Comparison of ENCODE assay signal across 20 cellular contexts in the genomic region with DNA sequence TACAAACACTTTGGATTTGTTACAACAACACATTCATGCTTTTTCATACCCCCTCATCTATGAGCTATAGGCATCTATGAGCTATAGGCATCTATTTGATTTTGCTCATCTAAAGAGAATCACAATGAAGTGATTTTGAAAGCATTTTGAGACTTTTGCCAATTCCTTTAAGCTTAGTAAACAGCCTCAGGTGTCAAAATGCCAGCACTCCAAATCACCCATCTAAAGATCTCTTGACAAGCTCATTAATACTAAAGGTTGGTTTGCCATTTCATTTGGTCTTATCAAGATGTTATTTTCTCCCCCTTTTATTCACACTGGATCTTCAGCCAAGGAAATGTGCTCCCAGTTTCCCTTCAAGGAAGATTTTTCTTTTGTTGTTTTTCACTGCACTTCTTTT.
DNase-seq lines count a peak whose midpoint lies in the region; ATAC-seq and TF ChIP-seq lines count a peak whose summit lies in the region.
"Had no signal": no experiment of that assay in that cellular context is flagged by ENCODE, and none has a peak within 500 bp of the region (broad histone marks: within the 10 kb centered on the region; RNA-seq: fewer than 3 reads in every experiment).

No MANE protein-coding gene starts in this region.

- no peaks in the 10 kb centered on the region for H3K36me3 Mint-ChIP-seq in activated CD8-positive, alpha-beta T cell treated with anti-CD3 and anti-CD28 coated beads, Interleukin-2, amount 10 ng/mL, durations not matched to agents 7 days and 5 days (ENCODE audit: low read depth)
- H3K36me3 Mint-ChIP-seq: CD4-positive, alpha-beta memory T cell had no signal

- peak overlapping the region; percentile 61 for H3K27ac ChIP-seq in PC-3 (ENCODE audit: low read length)
- peak overlapping the region; percentile 50 to 76 (median 59) for H3K27ac ChIP-seq in esophagus muscularis mucosa (replicated peaks in 1 of 4)
- H3K27ac ChIP-seq in smooth muscle cell (ENCODE audit: low read depth) = peak overlapping the region; percentile 14
- no peak overlapping the region for H3K27ac ChIP-seq in substantia nigra (ENCODE audit: low read depth, low read length, poor library complexity, severe bottlenecking)
- H3K27ac ChIP-seq: spleen, vagina had no signal

- intact Hi-C loops in PC-3 (cut with micrococcal nuclease) (loop anchor here (1.0 to 5.0 kb wide), 2 partner anchors 121 to 162 kb away; partner anchors contain the start of gene METTL8), esophagus muscularis mucosa (cut with DNase I) (loop anchor here (10.0 kb wide), 1 partner anchor 143 kb away; no protein-coding TSS in a partner anchor)

- BruUV-seq in PC-3 (replicated peaks; lab: Mats Ljungman, UMichigan) = no TSS peak

- peaks cover 3% of the 10 kb centered on the region for H3K27me3 Mint-ChIP-seq in activated CD8-positive, alpha-beta T cell treated with anti-CD3 and anti-CD28 coated beads, Interleukin-2, amount 10 ng/mL, durations not matched to agents 7 days and 5 days (ENCODE audit: low read depth)
- H3K27me3 Mint-ChIP-seq: activated CD4-positive, alpha-beta T cell treated with anti-CD3 and anti-CD28 coated beads for 36 hours; activated T-cell treated with anti-CD3 and anti-CD28 coated beads, Interleukin-2, amount 50 U/mL, for 24 hours; CD4-positive, alpha-beta memory T cell had no signal

- no peaks in the 10 kb centered on the region for H3F3A ChIP-seq in PC-3 (ENCODE audit: low read length, unreplicated experiment)
- no peaks in the 10 kb centered on the region for H3F3A ChIP-seq in smooth muscle cell (ENCODE audit: low read depth)

- peaks cover 24% of the 10 kb centered on the region for H3K4me1 ChIP-seq in PC-3 (ENCODE audit: insufficient read depth, low read length)
- H3K4me1 ChIP-seq in esophagus muscularis mucosa = peaks cover 12 to 24% (median 23%) of the 10 kb centered on the region in 4 donors
- H3K4me1 ChIP-seq in smooth muscle cell (ENCODE audit: low read depth) = peaks cover 6% of the 10 kb centered on the region

- CTCF ChIA-PET in PC-3 (lab: Charles Lee) = interaction anchor here (0.6 kb wide), 1 partner anchor 18 kb away, joined by 3 read pairs; no protein-coding TSS in a partner anchor
- CTCF ChIA-PET in activated CD8-positive, alpha-beta T cell treated with anti-CD3 and anti-CD28 coated beads, Interleukin-2, amount 10 ng/mL, durations not matched to agents 7 days and 5 days (lab: Charles Lee) = interaction anchor here (0.7 to 1.1 kb wide), 2 partner anchors 13 to 185 kb away, joined by 3 to 4 read pairs; no protein-coding TSS in a partner anchor

- no peak for TF ChIP-seq EP300 in esophagus muscularis mucosa (IDR thresholded peaks at IDR 0.05)

- H3K79me2 ChIP-seq in PC-3 (ENCODE audit: low read length) (no peaks in the 10 kb centered on the region), smooth muscle cell (ENCODE audit: low read depth) (no peaks in the 10 kb centered on the region)

- H3K27ac Mint-ChIP-seq in activated CD8-positive, alpha-beta T cell treated with anti-CD3 and anti-CD28 coated beads, Interleukin-2, amount 10 ng/mL, durations not matched to agents 7 days and 5 days = no peak overlapping the region
- H3K27ac Mint-ChIP-seq: activated CD4-positive, alpha-beta T cell treated with anti-CD3 and anti-CD28 coated beads for 36 hours; activated T-cell treated with anti-CD3 and anti-CD28 coated beads, Interleukin-2, amount 50 U/mL, for 24 hours; CD4-positive, alpha-beta memory T cell; nephron had no signal

- peak overlapping the region; percentile 60 for H3K4me2 ChIP-seq in PC-3 (ENCODE audit: low read length)
- H3K4me2 ChIP-seq in smooth muscle cell = no peak overlapping the region

- H4K20me1 ChIP-seq in PC-3 (ENCODE audit: low read length) = no peaks in the 10 kb centered on the region
- H4K20me1 ChIP-seq in smooth muscle cell (ENCODE audit: low read depth) = no peaks in the 10 kb centered on the region

- DNase-seq in ELR (ENCODE audit: low read depth) = peak; percentile 17
- DNase-seq in PC-3 = peak; percentile 58
- no peak for DNase-seq in esophagus muscularis mucosa (ENCODE audit: extremely low spot score)
- DNase-seq in smooth muscle cell (lab: John Stamatoyannopoulos, UW; ENCODE audit: unreplicated experiment) = no peak
- DNase-seq in ureter (ENCODE audit: low spot score) = no peak
- no peak for DNase-seq in activated CD8-positive, alpha-beta T cell treated with anti-CD3 and anti-CD28 coated beads, Interleukin-2, amount 10 ng/mL, durations not matched to agents 7 days and 5 days
- DNase-seq in substantia nigra (lab: John Stamatoyannopoulos, UW) = no peak
- DNase-seq: activated CD4-positive, alpha-beta T cell treated with anti-CD3 and anti-CD28 coated beads for 36 hours; activated gamma-delta T cell treated with Interleukin-2 at 50 U/mL for 16 hours; activated T-cell treated with anti-CD3 and anti-CD28 coated beads, Interleukin-2, amount 50 U/mL, for 24 hours; CD4-positive, alpha-beta memory T cell; glutamatergic neuron; NCI-H1105 treated with DMSO at 0.1 percent for 48 hours; NCI-H345; Right ventricle myocardium superior; spleen; stimulated activated CD4-positive, alpha-beta T cell treated with anti-CD3 and anti-CD28 coated beads, Interleukin-2, amount 100 ng/mL, for 48 hours had no signal

- H3K9ac ChIP-seq in PC-3 (ENCODE audit: low read length) (no peak overlapping the region), smooth muscle cell (ENCODE audit: low read depth) (no peak overlapping the region)

- H3K9me3 Mint-ChIP-seq in activated CD8-positive, alpha-beta T cell treated with anti-CD3 and anti-CD28 coated beads, Interleukin-2, amount 10 ng/mL, durations not matched to agents 7 days and 5 days (ENCODE audit: insufficient read depth) = no peaks in the 10 kb centered on the region
- H3K9me3 Mint-ChIP-seq: activated T-cell treated with anti-CD3 and anti-CD28 coated beads, Interleukin-2, amount 50 U/mL, for 24 hours; CD4-positive, alpha-beta memory T cell; nephron had no signal

- no peak overlapping the region for H3K4me3 Mint-ChIP-seq in activated CD8-positive, alpha-beta T cell treated with anti-CD3 and anti-CD28 coated beads, Interleukin-2, amount 10 ng/mL, durations not matched to agents 7 days and 5 days
- H3K4me3 Mint-ChIP-seq: activated CD4-positive, alpha-beta T cell treated with anti-CD3 and anti-CD28 coated beads for 36 hours; activated T-cell treated with anti-CD3 and anti-CD28 coated beads, Interleukin-2, amount 50 U/mL, for 24 hours; CD4-positive, alpha-beta memory T cell; nephron had no signal

- POLR2A ChIA-PET in PC-3 (lab: Charles Lee; ENCODE audit: unreplicated experiment) = interaction anchor here (0.5 to 0.7 kb wide), 2 partner anchors 117 to 473 kb away, joined by 3 read pairs; no protein-coding TSS in a partner anchor
- POLR2A ChIA-PET in activated CD8-positive, alpha-beta T cell treated with anti-CD3 and anti-CD28 coated beads, Interleukin-2, amount 10 ng/mL, durations not matched to agents 7 days and 5 days (lab: Charles Lee) = no interaction called here

- H3K4me3 ChIP-seq in PC-3 (ENCODE audit: low read length) = peak overlapping the region; percentile 19; the same call in 1 of the 2 replicates
- no peak overlapping the region for H3K4me3 ChIP-seq in esophagus muscularis mucosa
- H3K4me3 ChIP-seq in smooth muscle cell = no peak overlapping the region
- H3K4me3 ChIP-seq: spleen, vagina had no signal

- ATAC-seq in PC-3 = no peak
- ATAC-seq in HG03196 (IDR thresholded peaks at IDR 0.05; ENCODE audit: unreplicated experiment) = no peak
- ATAC-seq in activated CD8-positive, alpha-beta T cell treated with anti-CD3 and anti-CD28 coated beads, Interleukin-2, amount 10 ng/mL, durations not matched to agents 7 days and 5 days = no peak
- ATAC-seq: activated CD4-positive, alpha-beta T cell treated with anti-CD3 and anti-CD28 coated beads for 36 hours had no signal

- H2AFZ ChIP-seq in PC-3 (ENCODE audit: low read length) = no peak overlapping the region
- no peak overlapping the region for H2AFZ ChIP-seq in smooth muscle cell (ENCODE audit: low read depth)

- no peak for TF ChIP-seq POLR2A in esophagus muscularis mucosa (IDR thresholded peaks at IDR 0.05; ENCODE audit: low read depth)

- H3K4me1 Mint-ChIP-seq in activated CD8-positive, alpha-beta T cell treated with anti-CD3 and anti-CD28 coated beads, Interleukin-2, amount 10 ng/mL, durations not matched to agents 7 days and 5 days (ENCODE audit: low read depth) = no peaks in the 10 kb centered on the region
- H3K4me1 Mint-ChIP-seq: activated CD4-positive, alpha-beta T cell treated with anti-CD3 and anti-CD28 coated beads for 36 hours; CD4-positive, alpha-beta memory T cell; nephron had no signal

- H3K9me2 ChIP-seq in PC-3 (replicated peaks; ENCODE audit: low read length) = no peaks in the 10 kb centered on the region

- H3K36me3 ChIP-seq in PC-3 (ENCODE audit: low read depth, low read length) (no peaks in the 10 kb centered on the region), esophagus muscularis mucosa (no peaks in the 10 kb centered on the region), smooth muscle cell (ENCODE audit: low read depth) (no peaks in the 10 kb centered on the region)
- H3K36me3 ChIP-seq: spleen, vagina had no signal

- no peak for TF ChIP-seq CTCF in PC-3 (conservative IDR thresholded peaks at IDR 0.05; ENCODE audit: low read depth, low read length)
- no peak for TF ChIP-seq CTCF in esophagus muscularis mucosa (IDR thresholded peaks at IDR 0.05)
- TF ChIP-seq CTCF in smooth muscle cell (IDR thresholded peaks at IDR 0.05; ENCODE audit: borderline replicate concordance, insufficient read depth, poor library complexity, severe bottlenecking) = no peak

- H3K27me3 ChIP-seq in PC-3 (ENCODE audit: low read length) = no peaks in the 10 kb centered on the region
- no peaks in the 10 kb centered on the region for H3K27me3 ChIP-seq in esophagus muscularis mucosa
- H3K27me3 ChIP-seq in smooth muscle cell (ENCODE audit: low read depth) = no peaks in the 10 kb centered on the region
- H3K27me3 ChIP-seq: spleen, vagina had no signal

- H3K9me3 ChIP-seq in PC-3 (ENCODE audit: low read length) = no peaks in the 10 kb centered on the region
- H3K9me3 ChIP-seq in esophagus muscularis mucosa = no peaks in the 10 kb centered on the region
- no peaks in the 10 kb centered on the region for H3K9me3 ChIP-seq in smooth muscle cell (replicated peaks; ENCODE audit: low read depth)
- H3K9me3 ChIP-seq: spleen, vagina had no signal

Comparison
In these comparisons a context has a peak if more than half of its experiments do, and no peak if none do; other contexts are left out.
1. DNase-seq: peak in ELR (single experiment) and PC-3 (single experiment); none in esophagus muscularis mucosa (single experiment), smooth muscle cell (single experiment), ureter (single experiment), activated CD8-positive, alpha-beta T cell treated with anti-CD3 and anti-CD28 coated beads, Interleukin-2, amount 10 ng/mL, durations not matched to agents 7 days and 5 days (single experiment) and substantia nigra (0 of 49).